Comparison of ENCODE assay signal across 9 cellular contexts in genomic region chr17:44084131-44084538, GRCh38. TPM values are rescaled to one million over a fixed set of nuclear protein-coding genes. Genes with fewer than 3 reads are reported as not detected.
DNase-seq lines count a peak whose midpoint lies in the region; ATAC-seq and TF ChIP-seq lines count a peak whose summit lies in the region.
"Had no signal": no experiment of that assay in that cellular context is flagged by ENCODE, and none has a peak within 500 bp of the region (broad histone marks: within the 10 kb centered on the region; RNA-seq: fewer than 3 reads in every experiment).

No MANE protein-coding gene starts in this region.

- H3K9me3 Mint-ChIP-seq in activated CD4-positive, alpha-beta T cell treated with anti-CD3 and anti-CD28 coated beads for 36 hours (ENCODE audit: low read depth) = no peaks in the 10 kb centered on the region
- no peaks in the 10 kb centered on the region for H3K9me3 Mint-ChIP-seq in stimulated activated memory B cell treated with anti-CD40 and anti-IgM and Interleukin-4, amounts not matched to agents 10 μg/mL and 1 μg/mL and 100 μg/mL, for 72 hours

- TF ChIP-seq CTCF in RWPE1 (conservative IDR thresholded peaks at IDR 0.05; ENCODE audit: low read depth) = peak; percentile 42; the same call in 1 of the 2 replicates

- H3K4me1 Mint-ChIP-seq in activated CD4-positive, alpha-beta T cell treated with anti-CD3 and anti-CD28 coated beads for 36 hours = peaks cover 15% of the 10 kb centered on the region
- H3K4me1 Mint-ChIP-seq in stimulated activated memory B cell treated with anti-CD40 and anti-IgM and Interleukin-4, amounts not matched to agents 10 μg/mL and 1 μg/mL and 100 μg/mL, for 72 hours = peaks cover 17% of the 10 kb centered on the region

- H3K36me3 Mint-ChIP-seq in activated CD4-positive, alpha-beta T cell treated with anti-CD3 and anti-CD28 coated beads for 36 hours (ENCODE audit: low read depth) = peaks cover 9% of the 10 kb centered on the region
- peaks cover 57% of the 10 kb centered on the region for H3K36me3 Mint-ChIP-seq in stimulated activated memory B cell treated with anti-CD40 and anti-IgM and Interleukin-4, amounts not matched to agents 10 μg/mL and 1 μg/mL and 100 μg/mL, for 72 hours

- no peak overlapping the region for H3K4me3 Mint-ChIP-seq in activated CD4-positive, alpha-beta T cell treated with anti-CD3 and anti-CD28 coated beads for 36 hours
- no peak overlapping the region for H3K4me3 Mint-ChIP-seq in stimulated activated memory B cell treated with anti-CD40 and anti-IgM and Interleukin-4, amounts not matched to agents 10 μg/mL and 1 μg/mL and 100 μg/mL, for 72 hours

- no peak for ATAC-seq in activated CD4-positive, alpha-beta T cell treated with anti-CD3 and anti-CD28 coated beads for 36 hours
- ATAC-seq in stimulated activated memory B cell treated with anti-CD40 and anti-IgM and Interleukin-4, amounts not matched to agents 10 μg/mL and 1 μg/mL and 100 μg/mL, for 72 hours = peak; percentile 44

- POLR2A ChIA-PET in activated CD4-positive, alpha-beta T cell treated with anti-CD3 and anti-CD28 coated beads for 36 hours (lab: Charles Lee) = no interaction called here
- POLR2A ChIA-PET in RWPE1 (lab: Yijun Ruan, JAX; ENCODE audit: low non-redundant PET) = interaction anchor here (0.9 kb wide), 1 partner anchor 32 kb away, joined by 3 read pairs; no protein-coding TSS in a partner anchor

- DNase-seq in activated CD4-positive, alpha-beta T cell treated with anti-CD3 and anti-CD28 coated beads for 36 hours = peak; percentile 72
- no peak for DNase-seq in activated CD4-positive, alpha-beta T cell treated with anti-CD3 and anti-CD28 coated beads for 1 hour
- DNase-seq in RWPE1 (ENCODE audit: low spot score) (no peak), erythroblast (lab: John Stamatoyannopoulos, UW) (peak; percentile 29 to 42), SKM-1 treated with dmso at 0.1 percent for 144 hours (lab: John Stamatoyannopoulos, UW; ENCODE audit: unreplicated experiment) (no peak), DMS153 treated with DMSO at 0.1 percent for 48 hours (lab: John Stamatoyannopoulos, UW; ENCODE audit: unreplicated experiment) (no peak), middle frontal gyrus (ENCODE audit: extremely low spot score, low spot score) (no peak)
- DNase-seq: thyroid gland had no signal

- CTCF ChIA-PET in activated CD4-positive, alpha-beta T cell treated with anti-CD3 and anti-CD28 coated beads for 36 hours (lab: Charles Lee) = interaction anchor here (0.9 to 1.4 kb wide), 4 partner anchors 25 to 43 kb away, joined by 3 to 6 read pairs (median 3); no protein-coding TSS in a partner anchor
- CTCF ChIA-PET in RWPE1 (lab: Yijun Ruan, JAX) = interaction anchor here (0.6 to 2.3 kb wide), 11 partner anchors 9 to 559 kb away, joined by 3 to 14 read pairs (median 3); no protein-coding TSS in a partner anchor

- no peak for TF ChIP-seq POLR2A in erythroblast (IDR thresholded peaks at IDR 0.05; ENCODE audit: low read length)

- peak overlapping the region; percentile 90 for H3K27ac ChIP-seq in RWPE1
- H3K27ac ChIP-seq: thyroid gland had no signal

- intact Hi-C loops in activated CD4-positive, alpha-beta T cell treated with anti-CD3 and anti-CD28 coated beads for 36 hours (cut with DNase I, micrococcal nuclease) = no loop called here

- no peak overlapping the region for H3K27ac Mint-ChIP-seq in activated CD4-positive, alpha-beta T cell treated with anti-CD3 and anti-CD28 coated beads for 36 hours
- H3K27ac Mint-ChIP-seq in stimulated activated memory B cell treated with anti-CD40 and anti-IgM and Interleukin-4, amounts not matched to agents 10 μg/mL and 1 μg/mL and 100 μg/mL, for 72 hours = no peak overlapping the region

- H3K27me3 Mint-ChIP-seq in activated CD4-positive, alpha-beta T cell treated with anti-CD3 and anti-CD28 coated beads for 36 hours = no peaks in the 10 kb centered on the region
- no peaks in the 10 kb centered on the region for H3K27me3 Mint-ChIP-seq in stimulated activated memory B cell treated with anti-CD40 and anti-IgM and Interleukin-4, amounts not matched to agents 10 μg/mL and 1 μg/mL and 100 μg/mL, for 72 hours

RNA-seq across cellular contexts. Expression of gene G6PC3, which starts 13.6 kb away (rescaled TPM):
- total RNA-seq in activated CD4-positive, alpha-beta T cell treated with anti-CD3 and anti-CD28 coated beads for 36 hours = 10 to 100 TPM; 21.3 to 22.0 TPM

RNA-seq across cellular contexts. Expression of gene LSM12, which starts 17.7 kb away (rescaled TPM):
- 100 to 1,000 TPM in 1 of 2 experiments, 10 to 100 TPM in 1; 93.1 to 102 TPM for total RNA-seq in activated CD4-positive, alpha-beta T cell treated with anti-CD3 and anti-CD28 coated beads for 36 hours

RNA-seq across cellular contexts. Expression of gene HDAC5, which starts 39.3 kb away (rescaled TPM):
- 10 to 100 TPM; 16.5 to 22.0 TPM for total RNA-seq in activated CD4-positive, alpha-beta T cell treated with anti-CD3 and anti-CD28 coated beads for 36 hours

RNA-seq across cellular contexts. Expression of gene HROB, which starts 57.6 kb away (rescaled TPM):
- 10 to 100 TPM; 17.1 to 23.3 TPM for total RNA-seq in activated CD4-positive, alpha-beta T cell treated with anti-CD3 and anti-CD28 coated beads for 36 hours

Comparison
In these comparisons a context has a peak if more than half of its experiments do, and no peak if none do; other contexts are left out.
1. DNase-seq: peak in activated CD4-positive, alpha-beta T cell treated with anti-CD3 and anti-CD28 coated beads for 36 hours (single experiment) and erythroblast (2 of 2); none in activated CD4-positive, alpha-beta T cell treated with anti-CD3 and anti-CD28 coated beads for 1 hour (single experiment), RWPE1 (single experiment), SKM-1 treated with dmso at 0.1 percent for 144 hours (single experiment), DMS153 treated with DMSO at 0.1 percent for 48 hours (single experiment) and middle frontal gyrus (single experiment).